Comparison of ENCODE assay signal across 9 cellular contexts in the genomic region with DNA sequence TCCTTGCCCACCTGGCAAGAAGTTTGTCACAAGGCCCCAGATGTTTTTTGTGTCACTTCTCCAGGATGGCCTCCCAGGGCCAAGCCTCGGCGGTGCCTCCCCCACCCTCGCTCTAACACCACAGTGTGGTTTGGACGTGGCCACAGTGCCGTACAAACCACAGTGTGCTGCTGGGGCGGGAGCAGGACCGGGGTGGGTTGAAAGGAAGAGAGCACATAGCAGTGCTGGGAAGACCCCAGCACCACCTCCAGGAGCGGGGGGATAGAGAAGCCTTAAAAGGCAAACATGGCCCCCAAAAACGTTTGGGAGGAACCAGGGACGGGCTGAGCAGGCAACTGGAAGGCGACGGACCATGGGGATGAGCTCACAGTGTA. TPM values are rescaled to one million over a fixed set of nuclear protein-coding genes. Genes with fewer than 3 reads are reported as not detected.
A peak's percentile ranks its signal among the peaks of the same experiment; 100 is the strongest.
DNase-seq lines count a peak whose midpoint lies in the region; ATAC-seq and TF ChIP-seq lines count a peak whose summit lies in the region.
"Had no signal": no experiment of that assay in that cellular context is flagged by ENCODE, and none has a peak within 500 bp of the region (broad histone marks: within the 10 kb centered on the region; RNA-seq: fewer than 3 reads in every experiment).

No MANE protein-coding gene starts in this region.

- H4K20me1 ChIP-seq in fibroblast of lung (ENCODE audit: control insufficient read depth, extremely low read depth, insufficient read depth, low read length), result no peaks in the 10 kb centered on the region

- POLR2A ChIA-PET in activated CD4-positive, alpha-beta memory T cell treated with anti-CD3 and anti-CD28 coated beads, Interleukin-2, amount 10 ng/mL, durations not matched to agents 7 days and 5 days (lab: Charles Lee), result interaction anchor here (0.7 kb wide), 1 partner anchor 18 kb away, joined by 3 read pairs; a partner anchor contains a TSS

- H3K4me3 Mint-ChIP-seq in activated CD4-positive, alpha-beta memory T cell treated with anti-CD3 and anti-CD28 coated beads, Interleukin-2, amount 10 ng/mL, durations not matched to agents 7 days and 5 days, result peak overlapping the region; percentile 37

- TF ChIP-seq POLR2A in spleen (IDR thresholded peaks at IDR 0.05), result no peak

- ATAC-seq in activated CD4-positive, CD25-positive, alpha-beta regulatory T cell treated with anti-CD3 and anti-CD28 coated beads, Interleukin-2, amount 50 U/mL, for 24 hours, result no peak

- H3K27ac ChIP-seq in KOPT-K1 (ENCODE audit: low read depth, low read length, poor library complexity, severe bottlenecking), result peak overlapping the region; percentile 52
- H3K27ac ChIP-seq in fibroblast of lung (ENCODE audit: insufficient read depth, low read length), result peak overlapping the region; percentile 65
- peak overlapping the region; percentile 48 to 100 (median 99) for H3K27ac ChIP-seq in spleen
- H3K27ac ChIP-seq in effector memory CD4-positive, alpha-beta T cell (ENCODE audit: insufficient read depth, low read length, poor library complexity, severe bottlenecking), result no peak overlapping the region

- WGBS in spleen, 5 donors, result 35 to 45% (median 38%) methylated on average over 12 of the region's 12 CpGs

- no peak for TF ChIP-seq CTCF in fibroblast of lung (conservative IDR thresholded peaks at IDR 0.05 in 1 of 2, IDR thresholded peaks at IDR 0.05 in 1 of 2; ENCODE audit: low read depth in 1 of 2, low read length in 2 of 2)
- no peak for TF ChIP-seq CTCF in spleen (IDR thresholded peaks at IDR 0.05 in 8 of 11, conservative IDR thresholded peaks at IDR 0.05 in 3 of 11)

- H3K27ac Mint-ChIP-seq in activated CD4-positive, alpha-beta memory T cell treated with anti-CD3 and anti-CD28 coated beads, Interleukin-2, amount 10 ng/mL, durations not matched to agents 7 days and 5 days, result peak overlapping the region; percentile 98

- H3K36me3 ChIP-seq in KOPT-K1 (ENCODE audit: insufficient read depth, low read length), result 0 out of 2 replicates have a peak, but pooled peaks cover 9% of the 10 kb centered on the region
- H3K36me3 ChIP-seq in fibroblast of lung (ENCODE audit: control insufficient read depth, insufficient read depth, low read length), result peaks cover 2% of the 10 kb centered on the region
- H3K36me3 ChIP-seq in spleen, result peaks cover 0 to 23% (median 0%) of the 10 kb centered on the region in 6 donors
- H3K36me3 ChIP-seq in effector memory CD4-positive, alpha-beta T cell (ENCODE audit: control insufficient read depth, insufficient read depth, low read length), result peaks cover 5% of the 10 kb centered on the region

- H3K4me2 ChIP-seq in fibroblast of lung (ENCODE audit: extremely low read depth, insufficient read depth, low read length), result no peak overlapping the region

- peaks cover 15% of the 10 kb centered on the region for H3K4me1 ChIP-seq in fibroblast of lung (ENCODE audit: control insufficient read depth, extremely low read depth, insufficient read depth, low read length)
- peaks cover 42 to 95% (median 75%) of the 10 kb centered on the region in 6 donors for H3K4me1 ChIP-seq in spleen
- H3K4me1 ChIP-seq in effector memory CD4-positive, alpha-beta T cell (ENCODE audit: control insufficient read depth, insufficient read depth, low read length, poor library complexity, severe bottlenecking), result peaks cover 43% of the 10 kb centered on the region

- no peak overlapping the region for H3K9ac ChIP-seq in fibroblast of lung (ENCODE audit: insufficient read depth, low read length)

- peak overlapping the region in 1 of 4 experiments; percentile 60 for H3K4me3 ChIP-seq in fibroblast of lung (replicated peaks in 1 of 4; ENCODE audit: control extremely low read depth in 1 of 4, insufficient read depth in 1 of 4, low read depth in 3 of 4, low read length in 4 of 4)
- H3K4me3 ChIP-seq in spleen, result peak overlapping the region in 4 of 8 donors; percentile 33 to 61 (median 42)
- H3K4me3 ChIP-seq in effector memory CD4-positive, alpha-beta T cell (ENCODE audit: insufficient read depth, low read depth, low read length, poor library complexity, severe bottlenecking), result no peak overlapping the region

- H3K27me3 Mint-ChIP-seq in activated CD4-positive, alpha-beta memory T cell treated with anti-CD3 and anti-CD28 coated beads, Interleukin-2, amount 10 ng/mL, durations not matched to agents 7 days and 5 days, result no peaks in the 10 kb centered on the region

- CTCF ChIA-PET in activated CD4-positive, alpha-beta memory T cell treated with anti-CD3 and anti-CD28 coated beads, Interleukin-2, amount 10 ng/mL, durations not matched to agents 7 days and 5 days (lab: Charles Lee), result no interaction called here

- no peaks in the 10 kb centered on the region for H3K9me3 ChIP-seq in KOPT-K1 (ENCODE audit: insufficient read depth, low read length, poor library complexity, severe bottlenecking)
- no peaks in the 10 kb centered on the region for H3K9me3 ChIP-seq in fibroblast of lung (ENCODE audit: control insufficient read depth, insufficient read depth, low read depth, low read length)
- H3K9me3 ChIP-seq in spleen, result no peaks in the 10 kb centered on the region
- no peaks in the 10 kb centered on the region for H3K9me3 ChIP-seq in effector memory CD4-positive, alpha-beta T cell (ENCODE audit: control insufficient read depth, low read length)

- H2AFZ ChIP-seq in fibroblast of lung (ENCODE audit: low read length), result no peak overlapping the region

- DNase-seq in activated CD4-positive, alpha-beta memory T cell treated with anti-CD3 and anti-CD28 coated beads, Interleukin-2, amount 10 ng/mL, durations not matched to agents 7 days and 5 days, result peak; percentile 48
- DNase-seq in fibroblast of lung (ENCODE audit: low read depth in 2 of 2) (no peak), spleen (no peak), pons (ENCODE audit: low spot score) (no peak)
- DNase-seq in stimulated activated CD4-positive, alpha-beta T cell treated with anti-CD3 and anti-CD28 coated beads, Interleukin-15, amount 100 ng/mL, for 24 hours, result no peak
- no peak for DNase-seq in effector memory CD4-positive, alpha-beta T cell

- H3K9me3 Mint-ChIP-seq in activated CD4-positive, alpha-beta memory T cell treated with anti-CD3 and anti-CD28 coated beads, Interleukin-2, amount 10 ng/mL, durations not matched to agents 7 days and 5 days, result no peaks in the 10 kb centered on the region

- H3K36me3 Mint-ChIP-seq in activated CD4-positive, alpha-beta memory T cell treated with anti-CD3 and anti-CD28 coated beads, Interleukin-2, amount 10 ng/mL, durations not matched to agents 7 days and 5 days (ENCODE audit: low read depth), result peaks cover 42% of the 10 kb centered on the region

- peaks cover 13% of the 10 kb centered on the region for H3K79me2 ChIP-seq in fibroblast of lung (ENCODE audit: control insufficient read depth, insufficient read depth, low read length)

- peaks cover 68% of the 10 kb centered on the region for H3K4me1 Mint-ChIP-seq in activated CD4-positive, alpha-beta memory T cell treated with anti-CD3 and anti-CD28 coated beads, Interleukin-2, amount 10 ng/mL, durations not matched to agents 7 days and 5 days

- intact Hi-C loops in spleen (cut with DNase I; ENCODE audit: low total_unique reads), result no loop called here

- H3K27me3 ChIP-seq in fibroblast of lung (ENCODE audit: control insufficient read depth, insufficient read depth, low read length), result no peaks in the 10 kb centered on the region
- peaks cover 0 to 8% (median 0%) of the 10 kb centered on the region in 7 donors for H3K27me3 ChIP-seq in spleen (replicated peaks in 1 of 7)
- no peaks in the 10 kb centered on the region for H3K27me3 ChIP-seq in effector memory CD4-positive, alpha-beta T cell (replicated peaks; ENCODE audit: control insufficient read depth, insufficient read depth, low read length, poor library complexity, severe bottlenecking)

RNA-seq across cellular contexts. Expression of a gene that starts 5.0 kb away (rescaled TPM):
- under 1 TPM; 0.80 to 0.88 TPM for total RNA-seq in activated CD4-positive, alpha-beta memory T cell treated with anti-CD3 and anti-CD28 coated beads, Interleukin-2, amount 10 ng/mL, durations not matched to agents 7 days and 5 days
- total RNA-seq in fibroblast of lung, result under 0.01 and 0.50 TPM in 2 replicates
- polyA plus RNA-seq in fibroblast of lung, result 0.02 and 0.07 TPM in 2 replicates
- polyA plus RNA-seq in fibroblast of lung (2012), result 0.13 TPM in 1 of 2 replicates, not detected in the other
- not detected in 2 replicates for polyA minus RNA-seq in fibroblast of lung (ENCODE audit: low replicate concordance)
- 10 to 100 TPM; 12.9 to 92.5 (median 23.2) TPM for total RNA-seq in spleen
- 10 to 100 TPM in 1 of 3 donors, 1 to 10 TPM in 2; 4.2 to 16.6 (median 6.9) TPM for polyA plus RNA-seq in spleen
- total RNA-seq: chondrocyte had no signal

RNA-seq across cellular contexts. Expression of a gene that starts 5.4 kb away (rescaled TPM):
- total RNA-seq in activated CD4-positive, alpha-beta memory T cell treated with anti-CD3 and anti-CD28 coated beads, Interleukin-2, amount 10 ng/mL, durations not matched to agents 7 days and 5 days, result 100 to 1,000 TPM; 187 to 194 TPM
- total RNA-seq in fibroblast of lung (27.2 and 64.6 TPM in 2 replicates), spleen (100 to 1,000 TPM; 224 to 335 (median 271) TPM)
- polyA plus RNA-seq in fibroblast of lung (201 and 232 TPM in 2 replicates), spleen (100 to 1,000 TPM; 369 to 504 (median 411) TPM)
- 494 and 511 TPM in 2 replicates for polyA plus RNA-seq in fibroblast of lung (2012)
- 232 and 276 TPM in 2 replicates for polyA minus RNA-seq in fibroblast of lung (ENCODE audit: low replicate concordance)

RNA-seq across cellular contexts. Expression of a gene that starts 18.0 kb away (rescaled TPM):
- 10 to 100 TPM; 26.8 to 28.9 TPM for total RNA-seq in activated CD4-positive, alpha-beta memory T cell treated with anti-CD3 and anti-CD28 coated beads, Interleukin-2, amount 10 ng/mL, durations not matched to agents 7 days and 5 days
- total RNA-seq in fibroblast of lung, result 0.26 and 1.3 TPM in 2 replicates
- polyA plus RNA-seq in fibroblast of lung, result 1.4 and 1.6 TPM in 2 replicates
- polyA plus RNA-seq in fibroblast of lung (2012), result 2.0 and 2.8 TPM in 2 replicates
- 5.9 and 6.5 TPM in 2 replicates for polyA minus RNA-seq in fibroblast of lung (ENCODE audit: low replicate concordance)
- total RNA-seq in spleen, result 10 to 100 TPM in 2 of 7 donors, 1 to 10 TPM in 5; 4.0 to 15.3 (median 7.6) TPM
- 1 to 10 TPM; 1.7 to 5.4 (median 1.8) TPM for polyA plus RNA-seq in spleen

RNA-seq across cellular contexts. Expression of a gene that starts 22.0 kb away (rescaled TPM):
- not detected for total RNA-seq in activated CD4-positive, alpha-beta memory T cell treated with anti-CD3 and anti-CD28 coated beads, Interleukin-2, amount 10 ng/mL, durations not matched to agents 7 days and 5 days
- 0.17 and 0.26 TPM in 2 replicates for total RNA-seq in fibroblast of lung
- 0.02 and 0.06 TPM in 2 replicates for polyA plus RNA-seq in fibroblast of lung
- 0.13 and 0.23 TPM in 2 replicates for polyA plus RNA-seq in fibroblast of lung (2012)
- polyA minus RNA-seq in fibroblast of lung (ENCODE audit: low replicate concordance), result not detected in 2 replicates
- 1 to 10 TPM in 6 of 7 donors, under 1 TPM in 1; 0.79 to 2.5 (median 1.4) TPM for total RNA-seq in spleen
- under 1 TPM; 0.15 to 0.35 (median 0.30) TPM for polyA plus RNA-seq in spleen
- total RNA-seq: chondrocyte had no signal

RNA-seq across cellular contexts. Expression of a gene that starts 26.1 kb away (rescaled TPM):
- total RNA-seq in activated CD4-positive, alpha-beta memory T cell treated with anti-CD3 and anti-CD28 coated beads, Interleukin-2, amount 10 ng/mL, durations not matched to agents 7 days and 5 days, result under 1 TPM; 0.35 to 0.73 TPM
- total RNA-seq in fibroblast of lung, result under 0.01 and 0.17 TPM in 2 replicates
- not detected in 2 replicates for polyA plus RNA-seq in fibroblast of lung
- polyA plus RNA-seq in fibroblast of lung (2012), result 0.12 and 0.28 TPM in 2 replicates
- 0.70 TPM in 1 of 2 replicates, not detected in the other for polyA minus RNA-seq in fibroblast of lung (ENCODE audit: low replicate concordance)
- total RNA-seq in spleen, result 1 to 10 TPM in 5 of 7 donors, under 1 TPM in 1, not detected in 1; 0.51 to 3.6 (median 2.9) TPM
- 1 to 10 TPM; 1.9 to 3.9 (median 2.1) TPM for polyA plus RNA-seq in spleen
